ENCODE assay signal across 8 cellular contexts in genomic region chr15:33194704-33195261, GRCh38. TPM values are rescaled to one million over a fixed set of nuclear protein-coding genes. Genes with fewer than 3 reads are reported as not detected.
DNase-seq lines count a peak whose midpoint lies in the region; ATAC-seq and TF ChIP-seq lines count a peak whose summit lies in the region.

Gene FMN1, minus strand, starts transcription at chr15:33194714. Its CDS starts 39,800 bp downstream, at chr15:33154914.

- H3K4me3 ChIP-seq in AG09309 (ENCODE audit: control insufficient read depth, low read depth, low read length) (peak within 1 kb of the TSS; percentile 66), epithelial cell of proximal tubule (ENCODE audit: low read depth, low read length) (peak within 1 kb of the TSS; percentile 61)

- TF ChIP-seq CTCF in AG09309 (IDR thresholded peaks at IDR 0.05; ENCODE audit: control insufficient read depth, insufficient read depth, low read depth, low read length, missing control alignments) (no peak), epithelial cell of proximal tubule (conservative IDR thresholded peaks at IDR 0.05; ENCODE audit: low read depth, low read length) (no peak)

- ATAC-seq in GM19324 (IDR thresholded peaks at IDR 0.05; ENCODE audit: low FRiP score, unreplicated experiment) (peak; percentile 86), HG03460 (IDR thresholded peaks at IDR 0.05; ENCODE audit: unreplicated experiment) (peak; percentile 96)

- peaks cover 32% of the 10 kb centered on the region for H3K27me3 Mint-ChIP-seq in activated T-cell treated with anti-CD3 and anti-CD28 coated beads, Interleukin-2, amount 50 U/mL, for 24 hours

- H3K36me3 Mint-ChIP-seq in activated T-cell treated with anti-CD3 and anti-CD28 coated beads, Interleukin-2, amount 50 U/mL, for 24 hours (ENCODE audit: low read depth) = no peaks in the 10 kb centered on the region

- no peaks in the 10 kb centered on the region for H3K9me3 Mint-ChIP-seq in activated T-cell treated with anti-CD3 and anti-CD28 coated beads, Interleukin-2, amount 50 U/mL, for 24 hours

- DNase-seq in AG09309 (ENCODE audit: low read depth) (peak; percentile 55), NOMO-1 treated with dmso at 0.1 percent for 144 hours (lab: John Stamatoyannopoulos, UW; ENCODE audit: unreplicated experiment) (peak; percentile 91), epithelial cell of proximal tubule (ENCODE audit: low read depth) (peak; percentile 63), middle frontal gyrus (ENCODE audit: extremely low spot score, low spot score) (peak; percentile 89)
- DNase-seq in activated T-cell treated with anti-CD3 and anti-CD28 coated beads, Interleukin-2, amount 50 U/mL, for 24 hours = peak; percentile 94
- DNase-seq in stimulated activated CD8-positive, alpha-beta memory T cell treated with anti-CD3 and anti-CD28 coated beads, Interleukin-15, amount 100 ng/mL, for 1 hour (ENCODE audit: low read depth) = peak; percentile 78

- peak within 1 kb of the TSS; percentile 76 for H3K27ac Mint-ChIP-seq in activated T-cell treated with anti-CD3 and anti-CD28 coated beads, Interleukin-2, amount 50 U/mL, for 24 hours

- peaks cover 30% of the 10 kb centered on the region for H3K4me1 Mint-ChIP-seq in activated T-cell treated with anti-CD3 and anti-CD28 coated beads, Interleukin-2, amount 50 U/mL, for 24 hours (ENCODE audit: low read depth)

- H3K4me3 Mint-ChIP-seq in activated T-cell treated with anti-CD3 and anti-CD28 coated beads, Interleukin-2, amount 50 U/mL, for 24 hours = peak within 1 kb of the TSS; percentile 72

RNA-seq across cellular contexts. Expression of gene FMN1, which starts in this region (rescaled TPM):
- total RNA-seq in epithelial cell of proximal tubule = 2.7 and 4.3 TPM in 2 replicates

Comparison
In these comparisons a context has a peak if more than half of its experiments do, and no peak if none do; other contexts are left out.
1. Peak in every context shown above with its lines: DNase-seq, ATAC-seq and H3K4me3 ChIP-seq.